13 cellular contexts compared by ENCODE assay signal in the genomic region with DNA sequence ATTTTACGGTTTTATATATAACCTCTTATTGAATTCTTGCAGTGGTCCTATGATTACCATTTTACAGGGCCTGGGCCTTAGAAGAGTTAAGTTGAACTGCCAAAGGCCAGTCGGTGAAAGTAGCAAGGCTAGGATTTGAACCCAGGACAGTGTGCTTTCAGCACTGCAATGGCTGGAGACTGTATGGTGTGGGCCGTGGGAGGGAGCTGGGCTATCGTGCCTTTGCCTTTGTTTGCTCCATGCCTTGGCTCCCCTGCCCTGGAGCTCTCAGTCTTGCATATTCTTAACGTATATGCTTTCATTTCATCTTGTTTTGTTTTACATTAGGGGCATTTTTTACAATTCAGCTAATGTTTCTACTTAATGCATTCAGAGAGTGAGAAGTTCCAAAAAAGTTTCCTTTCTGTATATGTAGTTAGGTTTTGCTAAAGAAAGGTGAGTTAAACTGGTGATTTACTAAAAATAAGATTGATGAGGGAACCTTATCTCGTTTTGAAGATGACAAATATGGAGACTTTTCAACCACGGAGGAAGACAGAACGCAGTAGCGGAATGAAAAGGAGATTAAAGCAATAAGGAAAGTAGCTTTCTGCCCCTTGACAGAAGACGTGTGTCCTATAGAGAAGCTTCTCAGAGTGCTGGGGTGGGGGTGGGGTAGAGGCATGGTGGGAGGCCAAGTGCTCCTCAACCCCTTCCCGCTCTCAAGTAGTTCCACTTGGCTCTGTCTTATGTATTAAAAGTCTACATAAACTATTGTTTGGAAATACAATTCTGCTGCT.
A peak's percentile ranks its signal among the peaks of the same experiment; 100 is the strongest.
DNase-seq lines count a peak whose midpoint lies in the region; ATAC-seq lines count a peak whose summit lies in the region.
"Had no signal": no experiment of that assay in that cellular context is flagged by ENCODE, and none has a peak within 500 bp of the region (broad histone marks: within the 10 kb centered on the region; RNA-seq: fewer than 3 reads in every experiment).

No MANE protein-coding gene starts in this region.

- peak; percentile 73 for DNase-seq in activated CD4-positive, alpha-beta T cell treated with anti-CD3 and anti-CD28 coated beads, Interleukin-2, amount 10 ng/mL, durations not matched to agents 24 days and 14 days
- no peak for DNase-seq in activated CD4-positive, alpha-beta T cell treated with anti-CD3 and anti-CD28 coated beads for 1 hour
- DNase-seq in T-helper 17 cell (no peak), amniotic epithelial cell (ENCODE audit: low read depth) (peak; percentile 20), DMS114 treated with DMSO at 0.1 percent for 48 hours (lab: John Stamatoyannopoulos, UW; ENCODE audit: unreplicated experiment) (no peak), NOMO-1 treated with DMSO at 0.1 percent for 48 hours (lab: John Stamatoyannopoulos, UW; ENCODE audit: unreplicated experiment) (no peak), GM19238 (ENCODE audit: insufficient read length, low spot score) (no peak)
- DNase-seq: heart left ventricle, NCI-H2227 treated with DMSO at 0.1 percent for 48 hours had no signal

- no peaks in the 10 kb centered on the region for H3K9me3 ChIP-seq in T-helper 17 cell (ENCODE audit: control insufficient read depth, low read length, poor library complexity, severe bottlenecking)
- H3K9me3 ChIP-seq: A549, heart left ventricle had no signal

- H3K36me3 Mint-ChIP-seq in activated CD4-positive, alpha-beta T cell treated with anti-CD3 and anti-CD28 coated beads, Interleukin-2, amount 10 ng/mL, durations not matched to agents 24 days and 14 days (ENCODE audit: low read depth), result peaks cover 31% of the 10 kb centered on the region
- peaks cover 2% of the 10 kb centered on the region for H3K36me3 Mint-ChIP-seq in T-helper 17 cell (ENCODE audit: low read depth)
- H3K36me3 Mint-ChIP-seq in stimulated activated memory B cell treated with anti-CD40 and anti-IgM and Interleukin-4, amounts not matched to agents 10 μg/mL and 1 μg/mL and 100 μg/mL, for 72 hours, result peaks cover 3% of the 10 kb centered on the region

- H3K27ac Mint-ChIP-seq in activated CD4-positive, alpha-beta T cell treated with anti-CD3 and anti-CD28 coated beads, Interleukin-2, amount 10 ng/mL, durations not matched to agents 24 days and 14 days, result peak overlapping the region; percentile 95
- peak overlapping the region; percentile 75 for H3K27ac Mint-ChIP-seq in T-helper 17 cell
- peak overlapping the region; percentile 76 for H3K27ac Mint-ChIP-seq in stimulated activated memory B cell treated with anti-CD40 and anti-IgM and Interleukin-4, amounts not matched to agents 10 μg/mL and 1 μg/mL and 100 μg/mL, for 72 hours
- H3K27ac Mint-ChIP-seq: GM23338, neural progenitor cell had no signal

- ATAC-seq in T-helper 17 cell, result no peak
- ATAC-seq in stimulated activated memory B cell treated with anti-CD40 and anti-IgM and Interleukin-4, amounts not matched to agents 10 μg/mL and 1 μg/mL and 100 μg/mL, for 72 hours, result no peak
- ATAC-seq: A549, GM23338 had no signal

- H3K4me3 Mint-ChIP-seq in activated CD4-positive, alpha-beta T cell treated with anti-CD3 and anti-CD28 coated beads, Interleukin-2, amount 10 ng/mL, durations not matched to agents 24 days and 14 days, result peak overlapping the region; percentile 56
- peak overlapping the region; percentile 75 for H3K4me3 Mint-ChIP-seq in T-helper 17 cell
- peak overlapping the region; percentile 64 for H3K4me3 Mint-ChIP-seq in stimulated activated memory B cell treated with anti-CD40 and anti-IgM and Interleukin-4, amounts not matched to agents 10 μg/mL and 1 μg/mL and 100 μg/mL, for 72 hours
- H3K4me3 Mint-ChIP-seq: GM23338, neural progenitor cell had no signal

- intact Hi-C loops in activated CD4-positive, alpha-beta T cell treated with anti-CD3 and anti-CD28 coated beads, Interleukin-2, amount 10 ng/mL, durations not matched to agents 24 days and 14 days (cut with micrococcal nuclease), result loop anchor here (1.0 to 10.0 kb wide), 7 partner anchors 13 to 1461 kb away; a partner anchor contains a TSS

- no peaks in the 10 kb centered on the region for H3K27me3 Mint-ChIP-seq in activated CD4-positive, alpha-beta T cell treated with anti-CD3 and anti-CD28 coated beads, Interleukin-2, amount 10 ng/mL, durations not matched to agents 24 days and 14 days
- H3K27me3 Mint-ChIP-seq in T-helper 17 cell, result no peaks in the 10 kb centered on the region
- H3K27me3 Mint-ChIP-seq in stimulated activated memory B cell treated with anti-CD40 and anti-IgM and Interleukin-4, amounts not matched to agents 10 μg/mL and 1 μg/mL and 100 μg/mL, for 72 hours, result no peaks in the 10 kb centered on the region

- peaks cover 61% of the 10 kb centered on the region for H3K4me1 Mint-ChIP-seq in activated CD4-positive, alpha-beta T cell treated with anti-CD3 and anti-CD28 coated beads, Interleukin-2, amount 10 ng/mL, durations not matched to agents 24 days and 14 days
- H3K4me1 Mint-ChIP-seq in T-helper 17 cell, result peaks cover 43% of the 10 kb centered on the region
- H3K4me1 Mint-ChIP-seq in stimulated activated memory B cell treated with anti-CD40 and anti-IgM and Interleukin-4, amounts not matched to agents 10 μg/mL and 1 μg/mL and 100 μg/mL, for 72 hours, result peaks cover 33% of the 10 kb centered on the region

- peaks cover 6% of the 10 kb centered on the region for H3K9me3 Mint-ChIP-seq in activated CD4-positive, alpha-beta T cell treated with anti-CD3 and anti-CD28 coated beads, Interleukin-2, amount 10 ng/mL, durations not matched to agents 24 days and 14 days
- H3K9me3 Mint-ChIP-seq in stimulated activated memory B cell treated with anti-CD40 and anti-IgM and Interleukin-4, amounts not matched to agents 10 μg/mL and 1 μg/mL and 100 μg/mL, for 72 hours, result peaks cover 4% of the 10 kb centered on the region
- H3K9me3 Mint-ChIP-seq: GM23338 had no signal

Comparison
In these comparisons a context has a peak if more than half of its experiments do, and no peak if none do; other contexts are left out.
1. DNase-seq: peak in activated CD4-positive, alpha-beta T cell treated with anti-CD3 and anti-CD28 coated beads, Interleukin-2, amount 10 ng/mL, durations not matched to agents 24 days and 14 days (single experiment) and amniotic epithelial cell (single experiment); none in activated CD4-positive, alpha-beta T cell treated with anti-CD3 and anti-CD28 coated beads for 1 hour (single experiment), T-helper 17 cell (0 of 3), DMS114 treated with DMSO at 0.1 percent for 48 hours (single experiment), NOMO-1 treated with DMSO at 0.1 percent for 48 hours (single experiment) and GM19238 (single experiment).
2. Peak in every context shown above with its lines, with median percentiles within 50 percentile points of each other: H3K27ac Mint-ChIP-seq and H3K4me3 Mint-ChIP-seq.